ENCODE assay signal across 9 cellular contexts in genomic region chr13:74210693-74211393, GRCh38.
DNase-seq lines count a peak whose midpoint lies in the region; ATAC-seq and TF ChIP-seq lines count a peak whose summit lies in the region.
"Had no signal": no experiment of that assay in that cellular context is flagged by ENCODE, and none has a peak within 500 bp of the region (broad histone marks: within the 10 kb centered on the region; RNA-seq: fewer than 3 reads in every experiment).

No MANE protein-coding gene starts in this region.

- DNase-seq in AG08396 (ENCODE audit: low spot score) (peak; percentile 68), HS-27A (ENCODE audit: low read depth) (peak; percentile 82), right atrium auricular region (ENCODE audit: low spot score) (peak; percentile 67), Ammon's horn (ENCODE audit: low spot score) (no peak), epidermal melanocyte (ENCODE audit: insufficient read length, low spot score) (no peak), GM10248 (ENCODE audit: extremely low spot score) (no peak)

- no peak overlapping the region for H3K4me3 ChIP-seq in right atrium auricular region

- no peaks in the 10 kb centered on the region for H3K9me3 ChIP-seq in right atrium auricular region

- no peaks in the 10 kb centered on the region for H3K27me3 ChIP-seq in right atrium auricular region

- no peaks in the 10 kb centered on the region for H3K27me3 Mint-ChIP-seq in activated T-helper 17 cell treated with anti-CD3 and anti-CD28 coated beads, Interleukin-2, amount 50 U/mL, for 72 hours

- POLR2A ChIA-PET in GM10248 (lab: Yijun Ruan, JAX), result no interaction called here

- no peaks in the 10 kb centered on the region for H3K9me3 Mint-ChIP-seq in activated T-helper 17 cell treated with anti-CD3 and anti-CD28 coated beads, Interleukin-2, amount 50 U/mL, for 72 hours
- H3K9me3 Mint-ChIP-seq: natural killer cell treated with Interleukin-12 subunit alpha and Interleukin-12 subunit beta and Interleukin-15 and Interleukin-18, amount 100 ng/mL, for 72 hours had no signal

- peak overlapping the region; percentile 9 to 67 for H3K27ac ChIP-seq in right atrium auricular region

- H3K4me3 Mint-ChIP-seq in activated T-helper 17 cell treated with anti-CD3 and anti-CD28 coated beads, Interleukin-2, amount 50 U/mL, for 72 hours, result no peak overlapping the region
- H3K4me3 Mint-ChIP-seq: natural killer cell treated with Interleukin-12 subunit alpha and Interleukin-12 subunit beta and Interleukin-15 and Interleukin-18, amount 100 ng/mL, for 72 hours had no signal

- peak; percentile 59 for ATAC-seq in activated T-helper 17 cell treated with anti-CD3 and anti-CD28 coated beads, Interleukin-2, amount 50 U/mL, for 72 hours (replicated peaks)
- ATAC-seq in HG03520 (IDR thresholded peaks at IDR 0.05; ENCODE audit: unreplicated experiment), result no peak
- ATAC-seq: natural killer cell treated with Interleukin-12 subunit alpha and Interleukin-12 subunit beta and Interleukin-15 and Interleukin-18, amount 100 ng/mL, for 72 hours had no signal

- no peaks in the 10 kb centered on the region for H3K4me1 Mint-ChIP-seq in activated T-helper 17 cell treated with anti-CD3 and anti-CD28 coated beads, Interleukin-2, amount 50 U/mL, for 72 hours

- H3K36me3 ChIP-seq in right atrium auricular region, result no peaks in the 10 kb centered on the region

- H3K4me1 ChIP-seq in right atrium auricular region, result peaks cover 0 to 6% of the 10 kb centered on the region in 2 donors

- H3K27ac Mint-ChIP-seq in activated T-helper 17 cell treated with anti-CD3 and anti-CD28 coated beads, Interleukin-2, amount 50 U/mL, for 72 hours, result no peak overlapping the region
- H3K27ac Mint-ChIP-seq: natural killer cell treated with Interleukin-12 subunit alpha and Interleukin-12 subunit beta and Interleukin-15 and Interleukin-18, amount 100 ng/mL, for 72 hours had no signal

- no peaks in the 10 kb centered on the region for H3K36me3 Mint-ChIP-seq in activated T-helper 17 cell treated with anti-CD3 and anti-CD28 coated beads, Interleukin-2, amount 50 U/mL, for 72 hours (ENCODE audit: low read depth)

- CTCF ChIA-PET in GM10248 (lab: Yijun Ruan, JAX), result no interaction called here

- TF ChIP-seq CTCF in right atrium auricular region (IDR thresholded peaks at IDR 0.05), result no peak
- no peak for TF ChIP-seq CTCF in GM10248 (IDR thresholded peaks at IDR 0.05; ENCODE audit: control extremely low read depth, extremely low read depth, low read depth, missing control alignments)

Comparison
In these comparisons a context has a peak if more than half of its experiments do, and no peak if none do; other contexts are left out.
1. DNase-seq: peak in AG08396 (single experiment), HS-27A (single experiment) and right atrium auricular region (single experiment); none in Ammon's horn (single experiment), epidermal melanocyte (single experiment) and GM10248 (single experiment).